Comparison of ENCODE assay signal across 8 cellular contexts in genomic region chr12:65209655-65210043, GRCh38. TPM values are rescaled to one million over a fixed set of nuclear protein-coding genes. Genes with fewer than 3 reads are reported as not detected.
DNase-seq lines count a peak whose midpoint lies in the region; ATAC-seq and TF ChIP-seq lines count a peak whose summit lies in the region.

No MANE protein-coding gene starts in this region.

- DNase-seq in GM12865 (ENCODE audit: low read depth): peak; percentile 72
- DNase-seq in effector memory CD8-positive, alpha-beta T cell: no peak
- DNase-seq in cerebellar nuclear complex (lab: John Stamatoyannopoulos, UW): no peak
- DNase-seq in HuH-7 (ENCODE audit: low spot score): no peak
- no peak for DNase-seq in body of pancreas
- DNase-seq in hepatic stellate cell (ENCODE audit: low spot score): no peak

- H3K27me3 ChIP-seq in body of pancreas: no peaks in the 10 kb centered on the region

- TF ChIP-seq POLR2A in body of pancreas (IDR thresholded peaks at IDR 0.05): no peak

- no peaks in the 10 kb centered on the region for H3K9me3 Mint-ChIP-seq in IgD-negative memory B cell
- H3K9me3 Mint-ChIP-seq in effector memory CD8-positive, alpha-beta T cell: no peaks in the 10 kb centered on the region

- ATAC-seq in GM21447 (IDR thresholded peaks at IDR 0.05; ENCODE audit: unreplicated experiment) (peak; percentile 89), body of pancreas (no peak)
- peak; percentile 24 for ATAC-seq in effector memory CD8-positive, alpha-beta T cell (replicated peaks)

- peaks cover 40 to 56% (median 48%) of the 10 kb centered on the region in 3 donors for H3K4me1 Mint-ChIP-seq in IgD-negative memory B cell
- peaks cover 20 to 30% of the 10 kb centered on the region in 2 donors for H3K4me1 Mint-ChIP-seq in effector memory CD8-positive, alpha-beta T cell (ENCODE audit: low read depth in 2 of 2)

- no peak for TF ChIP-seq CTCF in GM12865 (IDR thresholded peaks at IDR 0.05; ENCODE audit: insufficient read depth, low read depth, low read length, missing control alignments)
- TF ChIP-seq CTCF in body of pancreas (IDR thresholded peaks at IDR 0.05): no peak

- intact Hi-C loops in body of pancreas (cut with DNase I): no loop called here

- H3K36me3 Mint-ChIP-seq in IgD-negative memory B cell: peaks cover 9% of the 10 kb centered on the region
- peaks cover 5% of the 10 kb centered on the region for H3K36me3 Mint-ChIP-seq in effector memory CD8-positive, alpha-beta T cell (ENCODE audit: insufficient read depth)

- no peak overlapping the region for H3K27ac ChIP-seq in body of pancreas

- H3K27ac Mint-ChIP-seq in IgD-negative memory B cell: peak overlapping the region in 2 of 3 donors; percentile 42 to 61
- H3K27ac Mint-ChIP-seq in effector memory CD8-positive, alpha-beta T cell: peak overlapping the region; percentile 71 to 86

- no peaks in the 10 kb centered on the region for H3K36me3 ChIP-seq in body of pancreas (replicated peaks in 1 of 2; ENCODE audit: insufficient read depth in 1 of 2, low read depth in 2 of 2)

- H3K4me1 ChIP-seq in body of pancreas: peaks cover 26% of the 10 kb centered on the region

- H3K4me3 ChIP-seq in GM12865 (ENCODE audit: low read depth, low read length) (no peak overlapping the region; the same call in 1 of the 2 replicates), body of pancreas (no peak overlapping the region)

- no peaks in the 10 kb centered on the region for H3K9me3 ChIP-seq in body of pancreas

- 35 to 40% methylated on average over 2 of the region's 2 CpGs for WGBS in body of pancreas, 2 donors

- peak overlapping the region; percentile 60 to 80 (median 68) for H3K4me3 Mint-ChIP-seq in IgD-negative memory B cell
- peak overlapping the region in 1 of 2 donors; percentile 55 for H3K4me3 Mint-ChIP-seq in effector memory CD8-positive, alpha-beta T cell

- no peaks in the 10 kb centered on the region for H3K27me3 Mint-ChIP-seq in IgD-negative memory B cell
- no peaks in the 10 kb centered on the region for H3K27me3 Mint-ChIP-seq in effector memory CD8-positive, alpha-beta T cell

RNA-seq across cellular contexts. Expression of gene LEMD3, which starts 40.3 kb away (rescaled TPM):
- 45.4 TPM for polyA plus RNA-seq in IgD-negative memory B cell
- total RNA-seq in body of pancreas: 10 to 100 TPM; 19.5 to 28.3 TPM
